In genomic region chr3:46293035-46293724, GRCh38 we compare ENCODE assay signal across 19 cellular contexts. TPM values are rescaled to one million over a fixed set of nuclear protein-coding genes. Genes with fewer than 3 reads are reported as not detected.
A peak's percentile ranks its signal among the peaks of the same experiment; 100 is the strongest.
DNase-seq lines count a peak whose midpoint lies in the region; ATAC-seq, FAIRE-seq and TF ChIP-seq lines count a peak whose summit lies in the region.
"Had no signal": no experiment of that assay in that cellular context is flagged by ENCODE, and none has a peak within 500 bp of the region (broad histone marks: within the 10 kb centered on the region; RNA-seq: fewer than 3 reads in every experiment).

No MANE protein-coding gene starts in this region.

- H3K4me1 Mint-ChIP-seq in T-helper 1 cell treated with Interleukin-12 subunit alpha and Interleukin-12 subunit beta and Interleukin-4 antibody, amounts not matched to agents 30 μg/mL and 1 μg/mL, for 36 hours (ENCODE audit: low read depth), result peaks cover 70% of the 10 kb centered on the region
- peaks cover 65% of the 10 kb centered on the region for H3K4me1 Mint-ChIP-seq in activated CD4-positive, alpha-beta memory T cell treated with anti-CD3 and anti-CD28 coated beads for 36 hours (ENCODE audit: low read depth)

- H3K36me3 ChIP-seq in KMS-11 (ENCODE audit: insufficient read depth) (no peaks in the 10 kb centered on the region), keratinocyte (ENCODE audit: control insufficient read depth in 2 of 2, extremely low read depth in 1 of 2, insufficient read depth in 2 of 2, low read length in 2 of 2) (no peaks in the 10 kb centered on the region)
- H3K36me3 ChIP-seq: SJSA1 had no signal

- H3K4me3 Mint-ChIP-seq in T-helper 1 cell treated with Interleukin-12 subunit alpha and Interleukin-12 subunit beta and Interleukin-4 antibody, amounts not matched to agents 30 μg/mL and 1 μg/mL, for 36 hours, result peak overlapping the region; percentile 63
- H3K4me3 Mint-ChIP-seq in activated CD4-positive, alpha-beta memory T cell treated with anti-CD3 and anti-CD28 coated beads for 36 hours, result peak overlapping the region; percentile 50
- H3K4me3 Mint-ChIP-seq: activated B cell treated with CpG ODN at 0.5 μM for 24 hours, brain had no signal

- H3K9me1 ChIP-seq in keratinocyte (ENCODE audit: control insufficient read depth, extremely low read depth, insufficient read depth, low read length), result no peaks in the 10 kb centered on the region

- H4K20me1 ChIP-seq in KMS-11 (ENCODE audit: insufficient read depth) (no peaks in the 10 kb centered on the region), keratinocyte (ENCODE audit: control insufficient read depth, extremely low read depth, insufficient read depth, low read length) (no peaks in the 10 kb centered on the region)

- no peak overlapping the region for H3K27ac ChIP-seq in KMS-11
- H3K27ac ChIP-seq in keratinocyte (ENCODE audit: control insufficient read depth, insufficient read depth, low read length), result no peak overlapping the region
- H3K27ac ChIP-seq: A549, SJSA1 had no signal

- H3K9ac ChIP-seq in KMS-11 (no peak overlapping the region), keratinocyte (ENCODE audit: control insufficient read depth, extremely low read depth, insufficient read depth, low read length) (no peak overlapping the region)

- no peak for ATAC-seq in GM19351 (IDR thresholded peaks at IDR 0.05; ENCODE audit: unreplicated experiment)
- no peak for ATAC-seq in GM18868 (IDR thresholded peaks at IDR 0.05; ENCODE audit: unreplicated experiment)
- ATAC-seq: A549 had no signal

- H2AFZ ChIP-seq in KMS-11 (ENCODE audit: low read depth), result no peak overlapping the region
- H2AFZ ChIP-seq in keratinocyte (ENCODE audit: control insufficient read depth, low read length), result no peak overlapping the region

- no peaks in the 10 kb centered on the region for H3K79me2 ChIP-seq in KMS-11 (ENCODE audit: insufficient read depth, low read depth)
- no peaks in the 10 kb centered on the region for H3K79me2 ChIP-seq in keratinocyte (ENCODE audit: control insufficient read depth, insufficient read depth, low read length)

- intact Hi-C loops in activated CD4-positive, alpha-beta memory T cell treated with anti-CD3 and anti-CD28 coated beads for 36 hours (cut with micrococcal nuclease), result loop anchor here (5.0 to 10.0 kb wide), 3 partner anchors 244 to 598 kb away; partner anchors contain the start of gene CXCR6

- no peak overlapping the region for H3K4me3 ChIP-seq in KMS-11 (IDR thresholded peaks at IDR 0.05; ENCODE audit: insufficient read depth, low read depth, low read length)
- H3K4me3 ChIP-seq in keratinocyte (ENCODE audit: control insufficient read depth in 2 of 3, extremely low read depth in 1 of 3, insufficient read depth in 2 of 3, low read depth in 1 of 3, low read length in 3 of 3), result no peak overlapping the region
- H3K4me3 ChIP-seq: A549, SJSA1 had no signal

- H3K4me2 ChIP-seq in KMS-11 (peak overlapping the region; percentile 60; the same call in 1 of the 2 replicates), keratinocyte (ENCODE audit: control insufficient read depth, extremely low read depth, insufficient read depth, low read depth, low read length) (no peak overlapping the region)
- H3K4me2 ChIP-seq: A549 had no signal

- peaks cover 10% of the 10 kb centered on the region for H3K36me3 Mint-ChIP-seq in T-helper 1 cell treated with Interleukin-12 subunit alpha and Interleukin-12 subunit beta and Interleukin-4 antibody, amounts not matched to agents 30 μg/mL and 1 μg/mL, for 36 hours (ENCODE audit: low read depth)
- no peaks in the 10 kb centered on the region for H3K36me3 Mint-ChIP-seq in activated CD4-positive, alpha-beta memory T cell treated with anti-CD3 and anti-CD28 coated beads for 36 hours
- H3K36me3 Mint-ChIP-seq: brain had no signal

- H3K27ac Mint-ChIP-seq in T-helper 1 cell treated with Interleukin-12 subunit alpha and Interleukin-12 subunit beta and Interleukin-4 antibody, amounts not matched to agents 30 μg/mL and 1 μg/mL, for 36 hours, result peak overlapping the region; percentile 83
- H3K27ac Mint-ChIP-seq in activated CD4-positive, alpha-beta memory T cell treated with anti-CD3 and anti-CD28 coated beads for 36 hours, result peak overlapping the region; percentile 81
- H3K27ac Mint-ChIP-seq: brain had no signal

- no peak for DNase-seq in T-helper 1 cell
- DNase-seq in activated CD4-positive, alpha-beta memory T cell treated with anti-CD3 and anti-CD28 coated beads for 36 hours, result no peak
- DNase-seq in keratinocyte (ENCODE audit: low read depth, low spot score), result no peak
- DNase-seq in SKM-1 (lab: John Stamatoyannopoulos, UW; ENCODE audit: unreplicated experiment), result no peak
- DNase-seq: activated B cell treated with CpG ODN at 0.5 μM for 24 hours, NCI-H2029, NCI-H748 treated with DMSO at 0.1 percent for 48 hours, occipital lobe had no signal

- H3K27me3 ChIP-seq in KMS-11 (ENCODE audit: insufficient read depth, low read depth), result no peaks in the 10 kb centered on the region
- no peaks in the 10 kb centered on the region for H3K27me3 ChIP-seq in keratinocyte (ENCODE audit: control insufficient read depth, extremely low read depth, insufficient read depth, low read length)
- H3K27me3 ChIP-seq: SJSA1 had no signal

- peaks cover 7% of the 10 kb centered on the region for H3K9me3 Mint-ChIP-seq in T-helper 1 cell treated with Interleukin-12 subunit alpha and Interleukin-12 subunit beta and Interleukin-4 antibody, amounts not matched to agents 30 μg/mL and 1 μg/mL, for 36 hours
- H3K9me3 Mint-ChIP-seq in activated CD4-positive, alpha-beta memory T cell treated with anti-CD3 and anti-CD28 coated beads for 36 hours, result no peaks in the 10 kb centered on the region
- H3K9me3 Mint-ChIP-seq: activated B cell treated with CpG ODN at 0.5 μM for 24 hours, brain had no signal

- no peak for FAIRE-seq in keratinocyte (lab: Jason Lieb, UNC)
- FAIRE-seq: A549, H1 had no signal

- POLR2A ChIA-PET in activated CD4-positive, alpha-beta memory T cell treated with anti-CD3 and anti-CD28 coated beads for 36 hours (lab: Charles Lee), result interaction anchor here (0.8 to 3.1 kb wide), 7 partner anchors 8 to 85 kb away, joined by 4 to 22 read pairs (median 5); partner anchors contain the start of genes CCR1 and CCR5

- dilution Hi-C loops in keratinocyte (cut with MboI; ENCODE audit: extremely low pct_ligation_motif_present, low sequenced_read_pairs), result no loop called here

- peaks cover 95% of the 10 kb centered on the region for H3K4me1 ChIP-seq in KMS-11 (ENCODE audit: low read depth, poor library complexity, severe bottlenecking)
- H3K4me1 ChIP-seq in keratinocyte (ENCODE audit: control insufficient read depth, extremely low read depth, insufficient read depth, low read length), result peaks cover 13% of the 10 kb centered on the region
- H3K4me1 ChIP-seq: A549, SJSA1 had no signal

- H3K27me3 Mint-ChIP-seq in T-helper 1 cell treated with Interleukin-12 subunit alpha and Interleukin-12 subunit beta and Interleukin-4 antibody, amounts not matched to agents 30 μg/mL and 1 μg/mL, for 36 hours (ENCODE audit: low read depth), result peaks cover 9% of the 10 kb centered on the region
- peaks cover 10% of the 10 kb centered on the region for H3K27me3 Mint-ChIP-seq in activated CD4-positive, alpha-beta memory T cell treated with anti-CD3 and anti-CD28 coated beads for 36 hours
- H3K27me3 Mint-ChIP-seq: activated B cell treated with CpG ODN at 0.5 μM for 24 hours had no signal

- no peaks in the 10 kb centered on the region for H3K9me3 ChIP-seq in keratinocyte (ENCODE audit: control insufficient read depth, low read depth, low read length)
- H3K9me3 ChIP-seq: A549, SJSA1 had no signal

- CTCF ChIA-PET in activated CD4-positive, alpha-beta memory T cell treated with anti-CD3 and anti-CD28 coated beads for 36 hours (lab: Charles Lee), result interaction anchor here (1.0 to 3.8 kb wide), 10 partner anchors 8 to 85 kb away, joined by 3 to 49 read pairs (median 5); partner anchors contain the start of genes CCR1 and CCR5

- no peak for TF ChIP-seq CTCF in KMS-11 (conservative IDR thresholded peaks at IDR 0.05; ENCODE audit: low read depth, low read length)
- peak in 2 of 3 experiments; percentile 10 to 26 for TF ChIP-seq CTCF in keratinocyte (optimal IDR thresholded peaks at IDR 0.05 in 1 of 3, IDR thresholded peaks at IDR 0.05 in 1 of 3, conservative IDR thresholded peaks at IDR 0.05 in 1 of 3; ENCODE audit: extremely low read depth in 1 of 3, insufficient read depth in 2 of 3, low read length in 3 of 3)

RNA-seq across cellular contexts. Expression of gene CCR3, which starts 50.9 kb away (rescaled TPM):
- total RNA-seq in activated CD4-positive, alpha-beta memory T cell treated with anti-CD3 and anti-CD28 coated beads for 36 hours, result not detected
- polyA plus RNA-seq in keratinocyte, result 0.16 to 0.84 TPM (median 0.17 TPM) in 3 replicates
- polyA plus RNA-seq in keratinocyte (2011; ENCODE audit: low read depth), result not detected
- polyA plus RNA-seq in keratinocyte (2011; cell fraction: cytosol; rRNA removed), result 0.12 and 0.33 TPM in 2 replicates
- polyA plus RNA-seq in keratinocyte (2011; cell fraction: nucleus; rRNA removed), result 0.73 and 0.85 TPM in 2 replicates
- 0.35 TPM in 1 of 2 replicates, not detected in the other for polyA plus RNA-seq in keratinocyte (2012; ENCODE audit: low replicate concordance)
- polyA minus RNA-seq in keratinocyte, result 0.19 to 2.1 TPM in 2 of 3 replicates, not detected in the other
- not detected for polyA minus RNA-seq in keratinocyte (2011; cell fraction: cytosol; rRNA and poly(A)+ RNA removed)
- polyA minus RNA-seq in keratinocyte (2011; cell fraction: nucleus; rRNA and poly(A)+ RNA removed), result 0.31 and 0.42 TPM in 2 replicates
- total RNA-seq: activated B cell treated with CpG ODN at 0.5 μM for 24 hours, H1, mesenteric fat pad, occipital lobe, skeletal muscle tissue, subcutaneous adipose tissue had no signal
- polyA plus RNA-seq: A549, H1 had no signal
